ENCODE assay signal across 24 cellular contexts in the genomic region with DNA sequence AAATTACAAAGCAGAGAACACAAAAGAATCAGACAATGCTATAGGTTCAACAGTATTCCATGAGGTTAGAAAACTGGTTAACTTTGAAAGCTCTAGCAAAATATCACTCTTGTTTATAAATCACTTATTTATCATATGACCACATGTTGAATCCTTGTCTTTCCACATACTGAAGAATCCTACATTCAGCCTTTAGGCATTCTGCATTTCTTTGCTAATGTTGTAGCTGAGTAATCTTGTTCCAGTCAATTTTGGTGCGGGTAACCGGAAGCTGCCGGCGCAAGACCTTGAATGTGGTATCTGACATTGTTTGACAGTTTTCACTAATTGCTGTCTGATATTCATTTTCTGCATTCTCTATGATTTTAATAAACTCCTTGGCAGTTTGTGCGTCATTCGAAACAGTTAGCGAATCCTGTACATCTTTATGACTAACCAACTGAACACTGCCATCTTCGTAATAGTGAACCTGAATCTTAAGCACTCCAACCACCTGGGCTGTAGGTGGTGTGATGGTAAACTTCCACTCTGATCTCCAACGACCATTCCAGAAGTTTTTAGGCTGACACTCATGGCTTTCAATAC.
DNase-seq lines count a peak whose midpoint lies in the region; ATAC-seq and FAIRE-seq lines count a peak whose summit lies in the region.
"Had no signal": no experiment of that assay in that cellular context is flagged by ENCODE, and none has a peak within 500 bp of the region (broad histone marks: within the 10 kb centered on the region; RNA-seq: fewer than 3 reads in every experiment).

No MANE protein-coding gene starts in this region.

- no peak overlapping the region for H3K4me3 Mint-ChIP-seq in activated naive CD8-positive, alpha-beta T cell treated with anti-CD3 and anti-CD28 coated beads, Interleukin-2, amount 50 U/mL, for 24 hours
- H3K4me3 Mint-ChIP-seq: CD4-positive, alpha-beta memory T cell; H9 had no signal

- no peaks in the 10 kb centered on the region for H3K9me3 Mint-ChIP-seq in activated naive CD8-positive, alpha-beta T cell treated with anti-CD3 and anti-CD28 coated beads, Interleukin-2, amount 50 U/mL, for 24 hours
- H3K9me3 Mint-ChIP-seq: H9 had no signal

- H3K27ac ChIP-seq in small intestine (ENCODE audit: low read depth in 1 of 2, low read length in 1 of 2): no peak overlapping the region
- H3K27ac ChIP-seq: BLaER1 treated with 17β-estradiol and CSF1 and Interleukin-3, amounts not matched to agents 10 nM and 100 nM; KMS-11 had no signal

- FAIRE-seq in small intestine (lab: Jason Lieb, UNC): peak; percentile 33
- FAIRE-seq: G401.6 had no signal

- 88 to 95% (median 93%) methylated on average over 9 of the region's 9 CpGs for WGBS in small intestine, 3 donors

- H3K27ac Mint-ChIP-seq in activated naive CD8-positive, alpha-beta T cell treated with anti-CD3 and anti-CD28 coated beads, Interleukin-2, amount 50 U/mL, for 24 hours: no peak overlapping the region

- peak; percentile 5 for DNase-seq in ELR (ENCODE audit: low read depth)
- peak; percentile 45 for DNase-seq in amniotic epithelial cell (ENCODE audit: low read depth)
- peak; percentile 10 for DNase-seq in iris pigment epithelial cell (ENCODE audit: low read depth)
- DNase-seq in small intestine: no peak
- DNase-seq in activated naive CD8-positive, alpha-beta T cell treated with anti-CD3 and anti-CD28 coated beads, Interleukin-2, amount 50 U/mL, for 24 hours: no peak
- DNase-seq: 8988T; Caco-2; CD4-positive, alpha-beta memory T cell; DMS153; H9; NCI-H1105; NCI-H146; NCI-H2029 treated with DMSO at 0.1 percent for 48 hours; NCI-H345; NCI-H524; NCI-H774; NK-92 treated with Interleukin-12 subunit alpha and Interleukin-12 subunit beta, amount 100 ng/mL, for 24 hours had no signal

- no peaks in the 10 kb centered on the region for H3K36me3 ChIP-seq in small intestine (ENCODE audit: control insufficient read depth in 2 of 2, insufficient read depth in 2 of 2, low read length in 2 of 2)

- ATAC-seq in HG03354 (IDR thresholded peaks at IDR 0.05; ENCODE audit: poor library complexity, severe bottlenecking, unreplicated experiment): no peak
- ATAC-seq in GM19324 (IDR thresholded peaks at IDR 0.05; ENCODE audit: low FRiP score, unreplicated experiment): no peak
- no peak for ATAC-seq in activated naive CD8-positive, alpha-beta T cell treated with anti-CD3 and anti-CD28 coated beads, Interleukin-2, amount 50 U/mL, for 24 hours
- ATAC-seq: Panc1, SK-N-SH treated with all-trans-retinoic acid at 6 μM for 48 hours had no signal

- peaks cover 2% of the 10 kb centered on the region for H3K36me3 Mint-ChIP-seq in activated naive CD8-positive, alpha-beta T cell treated with anti-CD3 and anti-CD28 coated beads, Interleukin-2, amount 50 U/mL, for 24 hours (ENCODE audit: low read depth)

- H3K27me3 Mint-ChIP-seq in activated naive CD8-positive, alpha-beta T cell treated with anti-CD3 and anti-CD28 coated beads, Interleukin-2, amount 50 U/mL, for 24 hours: no peaks in the 10 kb centered on the region
- H3K27me3 Mint-ChIP-seq: CD4-positive, alpha-beta memory T cell had no signal

- H3K4me1 ChIP-seq in small intestine (ENCODE audit: control insufficient read depth in 2 of 2, insufficient read depth in 1 of 2, low read depth in 1 of 2, low read length in 1 of 2): no peaks in the 10 kb centered on the region
- H3K4me1 ChIP-seq: Caco-2 had no signal

- H3K9me3 ChIP-seq in small intestine (ENCODE audit: control insufficient read depth, low read depth): no peaks in the 10 kb centered on the region
- H3K9me3 ChIP-seq: BLaER1 treated with 17β-estradiol and CSF1 and Interleukin-3, amounts not matched to agents 10 nM and 100 nM; Caco-2 had no signal

- peaks cover 9% of the 10 kb centered on the region for H3K4me1 Mint-ChIP-seq in activated naive CD8-positive, alpha-beta T cell treated with anti-CD3 and anti-CD28 coated beads, Interleukin-2, amount 50 U/mL, for 24 hours

- no peak overlapping the region for H3K4me3 ChIP-seq in small intestine (ENCODE audit: low read depth in 1 of 2, low read length in 2 of 2)
- H3K4me3 ChIP-seq: BLaER1 treated with 17β-estradiol and CSF1 and Interleukin-3, amounts not matched to agents 10 nM and 100 nM had no signal

- no peaks in the 10 kb centered on the region for H3K27me3 ChIP-seq in small intestine (ENCODE audit: control insufficient read depth in 2 of 2, insufficient read depth in 2 of 2, low read length in 2 of 2)
- H3K27me3 ChIP-seq: BLaER1 treated with 17β-estradiol and CSF1 and Interleukin-3, amounts not matched to agents 10 nM and 100 nM had no signal

Comparison
In these comparisons a context has a peak if more than half of its experiments do, and no peak if none do; other contexts are left out.
1. DNase-seq: peak in ELR (single experiment), amniotic epithelial cell (single experiment) and iris pigment epithelial cell (single experiment); none in small intestine (single experiment) and activated naive CD8-positive, alpha-beta T cell treated with anti-CD3 and anti-CD28 coated beads, Interleukin-2, amount 50 U/mL, for 24 hours (single experiment).